ENCODE assay signal across 19 cellular contexts in genomic region chr18:44939037-44939665, GRCh38.
A peak's percentile ranks its signal among the peaks of the same experiment; 100 is the strongest.
DNase-seq lines count a peak whose midpoint lies in the region; ATAC-seq and TF ChIP-seq lines count a peak whose summit lies in the region.
"Had no signal": no experiment of that assay in that cellular context is flagged by ENCODE, and none has a peak within 500 bp of the region (broad histone marks: within the 10 kb centered on the region; RNA-seq: fewer than 3 reads in every experiment).

No MANE protein-coding gene starts in this region.

- H3K27ac ChIP-seq in transverse colon, result peak overlapping the region in 2 of 4 donors; percentile 7 to 57
- H3K27ac ChIP-seq: BLaER1 treated with 17β-estradiol and CSF1 and Interleukin-3, amounts not matched to agents 10 nM and 100 nM; cardiac muscle cell; left ventricle myocardium inferior; ovary had no signal

- in situ Hi-C loops in transverse colon (cut with MboI; ENCODE audit: low pct_ligation_motif_present in 1 of 4, low pct_unique_long_range_greater_than_20kb in 1 of 4, low sequenced_read_pairs in 3 of 4), result no loop called here

- TF ChIP-seq EP300 in transverse colon (IDR thresholded peaks at IDR 0.05; ENCODE audit: low read depth), result no peak

- TF ChIP-seq POLR2A in transverse colon (IDR thresholded peaks at IDR 0.05), result no peak

- WGBS in transverse colon (ENCODE audit: low coverage in 1 of 2), 2 donors, result 33 to 49% methylated on average over 1 to 2 of the region's 2 CpGs

- peak overlapping the region in 1 of 5 experiments; percentile 66 for H3K4me3 Mint-ChIP-seq in brain
- H3K4me3 Mint-ChIP-seq: GM23338; stimulated activated naive CD8-positive, alpha-beta T cell treated with anti-CD3 and anti-CD28 coated beads, Interleukin-15, amount 100 ng/mL, for 72 hours had no signal

- no peaks in the 10 kb centered on the region for H3K27me3 ChIP-seq in transverse colon
- H3K27me3 ChIP-seq: BLaER1 treated with 17β-estradiol and CSF1 and Interleukin-3, amounts not matched to agents 10 nM and 100 nM; cardiac muscle cell; ovary had no signal

- no peaks in the 10 kb centered on the region for H3K27me3 Mint-ChIP-seq in brain

- DNase-seq in NCI-H345 treated with DMSO at 0.1 percent for 48 hours (lab: John Stamatoyannopoulos, UW; ENCODE audit: unreplicated experiment) (peak; percentile 46), NCI-H345 (lab: John Stamatoyannopoulos, UW) (no peak), left colon (peak; percentile 39 to 55), transverse colon (peak; percentile 57), SW480 (ENCODE audit: low spot score) (no peak), midbrain (lab: John Stamatoyannopoulos, UW) (no peak)
- DNase-seq in activated CD4-positive, alpha-beta T cell treated with anti-CD3 and anti-CD28 coated beads for 4 hours, result no peak
- DNase-seq: activated CD4-positive, alpha-beta T cell treated with anti-CD3 and anti-CD28 coated beads for 1 hour; activated effector memory CD4-positive, alpha-beta T cell treated with Interleukin-2 at 50 U/mL for 16 hours; left ventricle myocardium inferior; NK-92 treated with Interleukin-12 subunit alpha and Interleukin-12 subunit beta, amount 100 ng/mL, for 24 hours; ovary; stimulated activated naive CD8-positive, alpha-beta T cell treated with anti-CD3 and anti-CD28 coated beads, Interleukin-15, amount 100 ng/mL, for 72 hours had no signal

- H3K4me1 Mint-ChIP-seq in brain, result peaks cover 77% of the 10 kb centered on the region
- H3K4me1 Mint-ChIP-seq: stimulated activated naive CD8-positive, alpha-beta T cell treated with anti-CD3 and anti-CD28 coated beads, Interleukin-15, amount 100 ng/mL, for 72 hours had no signal

- H3K4me1 ChIP-seq in transverse colon, result peaks cover 4 to 18% (median 17%) of the 10 kb centered on the region in 4 donors

- H3K36me3 ChIP-seq in transverse colon, result no peaks in the 10 kb centered on the region
- H3K36me3 ChIP-seq: BLaER1 treated with 17β-estradiol and CSF1 and Interleukin-3, amounts not matched to agents 10 nM and 100 nM; cardiac muscle cell; left ventricle myocardium inferior; ovary had no signal

- ATAC-seq in left colon, result peak; percentile 93
- ATAC-seq: esophagus mucosa; SK-N-SH treated with all-trans-retinoic acid at 6 μM for 48 hours; stimulated activated naive CD8-positive, alpha-beta T cell treated with anti-CD3 and anti-CD28 coated beads, Interleukin-15, amount 100 ng/mL, for 72 hours had no signal

- peaks cover 45% of the 10 kb centered on the region for H3K36me3 Mint-ChIP-seq in brain

- no peaks in the 10 kb centered on the region for H3K9me3 ChIP-seq in transverse colon
- H3K9me3 ChIP-seq: ovary had no signal

- intact Hi-C loops in left colon (cut with DNase I, micrococcal nuclease) (no loop called here), transverse colon (cut with DNase I; ENCODE audit: low total_unique reads) (no loop called here)

- TF ChIP-seq CTCF in brain (conservative IDR thresholded peaks at IDR 0.05) (no peak), transverse colon (IDR thresholded peaks at IDR 0.05) (no peak)

- H3K4me3 ChIP-seq in transverse colon, result no peak overlapping the region
- H3K4me3 ChIP-seq: BLaER1 treated with 17β-estradiol and CSF1 and Interleukin-3, amounts not matched to agents 10 nM and 100 nM; cardiac muscle cell; GM23338; ovary had no signal

- H3K9me3 Mint-ChIP-seq in brain, result peaks cover 2 to 36% (median 21%) of the 10 kb centered on the region in 5 experiments
- H3K9me3 Mint-ChIP-seq: stimulated activated naive CD8-positive, alpha-beta T cell treated with anti-CD3 and anti-CD28 coated beads, Interleukin-15, amount 100 ng/mL, for 72 hours had no signal

- peak overlapping the region; percentile 74 to 93 (median 87) for H3K27ac Mint-ChIP-seq in brain
- H3K27ac Mint-ChIP-seq: GM23338; stimulated activated naive CD8-positive, alpha-beta T cell treated with anti-CD3 and anti-CD28 coated beads, Interleukin-15, amount 100 ng/mL, for 72 hours had no signal

Comparison
In these comparisons a context has a peak if more than half of its experiments do, and no peak if none do; other contexts are left out.
1. DNase-seq: peak in NCI-H345 treated with DMSO at 0.1 percent for 48 hours (single experiment), left colon (2 of 2) and transverse colon (single experiment); none in NCI-H345 (single experiment), SW480 (single experiment), activated CD4-positive, alpha-beta T cell treated with anti-CD3 and anti-CD28 coated beads for 4 hours (0 of 2) and midbrain (single experiment).